Comparison of ENCODE assay signal across 1 cellular context in the genomic region with DNA sequence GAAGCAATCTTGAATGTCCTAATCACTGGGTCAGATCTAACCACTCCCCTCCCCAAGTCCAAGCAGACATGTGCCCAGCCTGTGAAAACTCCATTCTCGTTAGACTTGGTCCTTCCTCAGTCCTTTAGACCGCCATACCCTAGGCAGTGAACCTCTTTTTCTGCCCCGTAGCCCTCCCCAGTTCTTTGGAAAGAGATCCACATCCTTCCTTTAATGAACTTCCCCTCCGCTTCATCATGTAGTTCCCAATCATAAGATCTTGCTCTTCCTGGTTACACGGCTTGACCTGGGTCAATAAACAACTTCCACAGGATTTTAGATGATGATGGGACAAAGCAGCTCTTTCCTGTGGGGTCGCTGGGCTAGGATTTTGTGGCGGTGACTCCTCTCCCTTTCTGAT.
TF ChIP-seq lines count a peak whose summit lies in the region.

No MANE protein-coding gene starts in this region.

TF ChIP-seq in endothelial cell of umbilical vein, 7 proteins besides CTCF, POLR2A, EP300 and RAD21:
- TF ChIP-seq FOS (IDR thresholded peaks at IDR 0.05; ENCODE audit: borderline replicate concordance, insufficient read depth, low read length) (no peak), GATA2 (IDR thresholded peaks at IDR 0.05; ENCODE audit: insufficient read depth, insufficient read length, low read depth, low read length) (peak; percentile 9), MYC (IDR thresholded peaks at IDR 0.05; ENCODE audit: low read depth, low read length) (no peak)
